ENCODE assay signal across 15 cellular contexts in the genomic region with DNA sequence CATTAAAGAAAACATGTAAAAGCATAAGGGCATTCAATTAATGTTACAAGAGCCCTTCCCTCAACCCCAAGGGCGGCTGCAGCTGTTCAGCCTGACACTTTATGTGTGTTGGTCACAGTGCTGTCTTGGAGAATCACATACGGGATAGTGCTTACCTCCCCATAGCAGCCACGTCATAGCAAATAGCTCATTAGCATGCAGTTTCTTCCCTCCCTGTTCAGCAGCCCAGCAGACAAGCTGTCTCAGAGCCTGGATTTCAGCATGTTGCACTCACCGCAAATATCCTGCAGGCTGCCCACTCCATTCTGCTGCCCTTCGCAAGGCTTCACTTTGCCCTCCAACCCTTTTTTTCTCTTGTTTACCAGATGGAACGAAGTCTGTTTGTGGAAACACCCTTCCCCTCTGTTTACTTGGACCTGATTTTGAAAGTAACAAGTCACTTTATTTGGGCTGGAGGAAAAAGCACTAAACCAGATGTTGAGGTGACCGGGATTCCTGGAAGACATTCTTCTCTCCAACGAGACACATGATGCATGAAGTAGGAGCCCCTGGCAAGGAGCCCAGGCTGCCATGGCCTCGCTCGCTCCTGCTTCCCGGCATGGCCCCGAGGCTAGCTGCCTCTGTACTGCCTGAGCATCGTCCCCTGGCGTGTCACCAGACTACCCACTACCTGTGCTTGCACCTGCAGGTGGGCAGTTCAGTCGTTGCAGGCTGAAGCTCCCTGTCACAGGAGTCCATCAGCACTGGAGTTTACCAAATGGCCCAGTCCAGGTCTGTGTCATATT.
DNase-seq lines count a peak whose midpoint lies in the region; ATAC-seq and TF ChIP-seq lines count a peak whose summit lies in the region.
"Had no signal": no experiment of that assay in that cellular context is flagged by ENCODE, and none has a peak within 500 bp of the region (broad histone marks: within the 10 kb centered on the region; RNA-seq: fewer than 3 reads in every experiment).

No MANE protein-coding gene starts in this region.

- peak; percentile 1 for DNase-seq in DMS153 (lab: John Stamatoyannopoulos, UW)
- DNase-seq in DMS153 treated with DMSO at 0.1 percent for 48 hours (lab: John Stamatoyannopoulos, UW; ENCODE audit: unreplicated experiment) = no peak
- peak; percentile 57 to 65 for DNase-seq in SHP77 (lab: John Stamatoyannopoulos, UW)
- peak; percentile 71 to 91 for DNase-seq in foreskin fibroblast
- DNase-seq in substantia nigra (lab: John Stamatoyannopoulos, UW) = peak in 25 of 49 donors; percentile 1 to 47 (median 16)
- no peak for DNase-seq in NCI-H82 treated with DMSO at 0.1 percent for 48 hours (lab: John Stamatoyannopoulos, UW; ENCODE audit: unreplicated experiment)
- no peak for DNase-seq in GF-D8 (lab: John Stamatoyannopoulos, UW)
- DNase-seq: activated CD8-positive, alpha-beta memory T cell treated with anti-CD3 and anti-CD28 coated beads, Interleukin-2, amount 50 U/mL, for 4 hours; NCI-H510A treated with DMSO at 0.1 percent for 48 hours; retina; T-helper 2 cell had no signal

- TF ChIP-seq CTCF in foreskin fibroblast (IDR thresholded peaks at IDR 0.05; ENCODE audit: low read depth, low read length) = no peak

- no peak overlapping the region for H3K27ac ChIP-seq in substantia nigra (ENCODE audit: low read depth, low read length, poor library complexity, severe bottlenecking)
- H3K27ac ChIP-seq: 22Rv1, body of pancreas had no signal

- ATAC-seq in HG03520 (IDR thresholded peaks at IDR 0.05; ENCODE audit: unreplicated experiment) = no peak
- ATAC-seq: body of pancreas, HepG2 had no signal

- peak overlapping the region; percentile 10 to 31 for H3K4me3 ChIP-seq in foreskin fibroblast (ENCODE audit: low read depth in 1 of 2, low read length in 2 of 2)
- H3K4me3 ChIP-seq: body of pancreas had no signal

Comparison
In these comparisons a context has a peak if more than half of its experiments do, and no peak if none do; other contexts are left out.
1. DNase-seq: peak in DMS153 (single experiment), SHP77 (2 of 2), foreskin fibroblast (2 of 2) and substantia nigra (25 of 49); none in DMS153 treated with DMSO at 0.1 percent for 48 hours (single experiment), NCI-H82 treated with DMSO at 0.1 percent for 48 hours (single experiment) and GF-D8 (single experiment).